In genomic region chr7:16753102-16753931, GRCh38 we compare ENCODE assay signal across 8 cellular contexts. TPM values are rescaled to one million over a fixed set of nuclear protein-coding genes. Genes with fewer than 3 reads are reported as not detected.
DNase-seq lines count a peak whose midpoint lies in the region; TF ChIP-seq lines count a peak whose summit lies in the region.

Gene TSPAN13 (plus strand): TSS chr7:16753755. CDS start chr7:16753968, 213 bp downstream.

- intact Hi-C loops in A673 (cut with micrococcal nuclease; ENCODE audit: unreplicated experiment) = no loop called here

- DNase-seq in A673 (ENCODE audit: low spot score) (peak; percentile 93), GM19240 (ENCODE audit: insufficient read length, low spot score) (peak; percentile 8), HT1080 (ENCODE audit: low read depth) (peak; percentile 56), NCI-H82 treated with DMSO at 0.1 percent for 48 hours (lab: John Stamatoyannopoulos, UW; ENCODE audit: unreplicated experiment) (peak; percentile 89), mesendoderm (peak; percentile 98)
- DNase-seq in activated CD8-positive, alpha-beta memory T cell treated with anti-CD3 and anti-CD28 coated beads for 48 hours (ENCODE audit: low read depth in 2 of 3, low spot score in 2 of 3) = peak; percentile 21 to 45 (median 41)
- DNase-seq in stimulated activated CD8-positive, alpha-beta memory T cell treated with anti-CD3 and anti-CD28 coated beads, Interleukin-12 subunit alpha, Interleukin-12 subunit beta, amount 100 ng/mL, for 4 hours (ENCODE audit: low read depth) = peak; percentile 20

- no peak within 1 kb of the TSS for H2BK15ac ChIP-seq in mesendoderm (replicated peaks; ENCODE audit: low read depth)

- CTCF ChIA-PET in A673 (lab: Charles Lee) = no interaction called here

- no peaks in the 10 kb centered on the region for H3K79me2 ChIP-seq in mesendoderm (ENCODE audit: control insufficient read depth, insufficient read depth, low read length)

- peak within 1 kb of the TSS; percentile 79 for H3K9ac ChIP-seq in mesendoderm (ENCODE audit: low read length)

- H3K23ac ChIP-seq in mesendoderm (ENCODE audit: low read length) = no peak within 1 kb of the TSS

- no TSS peak for BruUV-seq in A673 (replicated peaks; lab: Mats Ljungman, UMichigan)

- in situ Hi-C loops in endometrial microvascular endothelial cells (cut with HindIII; ENCODE audit: inconsistent ontology term, low pct_unique_long_range_greater_than_20kb, low sequenced_read_pairs) = no loop called here

- POLR2A ChIA-PET in A673 (lab: Charles Lee; ENCODE audit: low non-redundant PET) = no interaction called here

- H2AK5ac ChIP-seq in mesendoderm (ENCODE audit: low read length) = no peak within 1 kb of the TSS

- peak within 1 kb of the TSS; percentile 89 for H3K56ac ChIP-seq in mesendoderm (ENCODE audit: low read length)

- H3K4me2 ChIP-seq in mesendoderm (ENCODE audit: low read length) = peak within 1 kb of the TSS; percentile 85

- H2BK5ac ChIP-seq in mesendoderm (ENCODE audit: low read length) = no peak within 1 kb of the TSS

- H3K27ac ChIP-seq in A673 (ENCODE audit: low read depth, low read length, poor library complexity, severe bottlenecking) (peak within 1 kb of the TSS; percentile 66), mesendoderm (ENCODE audit: low read depth, low read length) (peak within 1 kb of the TSS; percentile 25)

- no peaks in the 10 kb centered on the region for H3K9me3 ChIP-seq in A673 (ENCODE audit: low read depth, low read length, poor library complexity, severe bottlenecking)

- H4K8ac ChIP-seq in mesendoderm (ENCODE audit: low read depth, low read length) = no peak within 1 kb of the TSS

- peak within 1 kb of the TSS; percentile 75 for H3K4me3 ChIP-seq in A673 (ENCODE audit: low read depth, low read length, poor library complexity, severe bottlenecking)
- H3K4me3 ChIP-seq in mesendoderm (ENCODE audit: low read length) = peak within 1 kb of the TSS; percentile 84

- no peak for TF ChIP-seq CTCF in A673 (conservative IDR thresholded peaks at IDR 0.05; ENCODE audit: low read depth, low read length)

- H3K4me1 ChIP-seq in A673 (ENCODE audit: insufficient read depth, low read length, poor library complexity, severe bottlenecking) = peaks cover 14% of the 10 kb centered on the region
- H3K4me1 ChIP-seq in mesendoderm (ENCODE audit: control insufficient read depth, low read depth, low read length) = no peaks in the 10 kb centered on the region

- H3K27me3 ChIP-seq in A673 (replicated peaks; ENCODE audit: insufficient read depth, low read depth, low read length, poor library complexity) (no peaks in the 10 kb centered on the region), mesendoderm (ENCODE audit: insufficient read depth, low read length, poor library complexity) (no peaks in the 10 kb centered on the region)

- WGBS in mesendoderm (ENCODE audit: extremely low coverage, insufficient coverage, low lambda C conversion rate) = no CpG with 5 or more reads among the region's 48 CpGs

- no peak within 1 kb of the TSS for H2BK120ac ChIP-seq in mesendoderm (ENCODE audit: low read depth, low read length)

- no peak within 1 kb of the TSS for H3K4ac ChIP-seq in mesendoderm (ENCODE audit: low read depth, low read length)

- no peak within 1 kb of the TSS for H4K5ac ChIP-seq in mesendoderm (ENCODE audit: low read length)

- H3K36me3 ChIP-seq in A673 (ENCODE audit: insufficient read depth, low read length, poor library complexity, severe bottlenecking) (no peaks in the 10 kb centered on the region), mesendoderm (ENCODE audit: control insufficient read depth, insufficient read depth, low read length) (no peaks in the 10 kb centered on the region)

- H3K18ac ChIP-seq in mesendoderm (ENCODE audit: low read length) = no peak within 1 kb of the TSS

- no peaks in the 10 kb centered on the region for H3K79me1 ChIP-seq in mesendoderm (ENCODE audit: low read length)

RNA-seq across cellular contexts. Expression of gene TSPAN13, which starts in this region (rescaled TPM):
- total RNA-seq in A673 (2021) (157 and 159 TPM in 2 replicates), endometrial microvascular endothelial cells (ENCODE audit: inconsistent ontology term) (46.4 TPM)
- 0.17 and 0.26 TPM in 2 replicates for total RNA-seq in HT1080 (2014; rRNA removed; shearing (Covaris generic))
- 0.85 and 1.1 TPM in 2 replicates for polyA plus RNA-seq in HT1080 (2015; cell fraction: cytosol; rRNA removed)
- 0.60 and 0.63 TPM in 2 replicates for polyA plus RNA-seq in HT1080 (2015; cell fraction: nucleus; rRNA removed)
- 24.8 TPM for polyA plus RNA-seq in mesendoderm (2013, experiment 1 of 2)
- polyA plus RNA-seq in mesendoderm (2013, experiment 2 of 2) = 24.1 TPM

Comparison
In these comparisons a context has a peak if more than half of its experiments do, and no peak if none do; other contexts are left out.
1. Peak in every context shown above with its lines: DNase-seq, H3K4me3 ChIP-seq and H3K27ac ChIP-seq.
2. RNA of gene TSPAN13 (total RNA-seq): 157 to 159 TPM in A673 and 46.4 TPM in endometrial microvascular endothelial cells (single experiment); 0.17 to 0.26 TPM in HT1080; every median in the first group is over 10 times any median in the second.
3. DNase-seq: peak in every context shown above with its lines; median percentile 98 in mesendoderm; 93 in A673; 89 in NCI-H82 treated with DMSO at 0.1 percent for 48 hours; 56 in HT1080; 41 in activated CD8-positive, alpha-beta memory T cell treated with anti-CD3 and anti-CD28 coated beads for 48 hours; 20 in stimulated activated CD8-positive, alpha-beta memory T cell treated with anti-CD3 and anti-CD28 coated beads, Interleukin-12 subunit alpha, Interleukin-12 subunit beta, amount 100 ng/mL, for 4 hours; 8 in GM19240.